In genomic region chr18:9673296-9674251, GRCh38 we compare ENCODE assay signal across 9 cellular contexts. TPM values are rescaled to one million over a fixed set of nuclear protein-coding genes. Genes with fewer than 3 reads are reported as not detected.
DNase-seq lines count a peak whose midpoint lies in the region; ATAC-seq, FAIRE-seq and TF ChIP-seq lines count a peak whose summit lies in the region.
"Had no signal": no experiment of that assay in that cellular context is flagged by ENCODE, and none has a peak within 500 bp of the region (broad histone marks: within the 10 kb centered on the region; RNA-seq: fewer than 3 reads in every experiment).

No MANE protein-coding gene starts in this region.

- peak; percentile 42 for DNase-seq in activated naive CD4-positive, alpha-beta T cell treated with anti-CD3 and anti-CD28 coated beads for 36 hours
- no peak for DNase-seq in activated naive CD4-positive, alpha-beta T cell (lab: John Stamatoyannopoulos, UW)
- DNase-seq in HT1080 (ENCODE audit: low read depth) (peak; percentile 74), SJSA1 (ENCODE audit: low read depth in 1 of 2, low spot score in 2 of 2) (peak; percentile 44 to 59), H1 (ENCODE audit: low read depth in 1 of 2, low spot score in 2 of 2) (no peak), mucosa of descending colon (peak in 2 of 3 donors; percentile 32 to 69), NCI-H187 treated with DMSO at 0.1 percent for 48 hours (lab: John Stamatoyannopoulos, UW) (no peak)
- DNase-seq: psoas muscle had no signal

- ATAC-seq in GM21619 (IDR thresholded peaks at IDR 0.05; ENCODE audit: unreplicated experiment) (peak; percentile 98), mucosa of descending colon (peak; percentile 99)

- no peaks in the 10 kb centered on the region for H3K9me3 Mint-ChIP-seq in activated naive CD4-positive, alpha-beta T cell treated with anti-CD3 and anti-CD28 coated beads for 36 hours

- peaks cover 7% of the 10 kb centered on the region for H3K27me3 Mint-ChIP-seq in activated naive CD4-positive, alpha-beta T cell treated with anti-CD3 and anti-CD28 coated beads for 36 hours (ENCODE audit: low read depth)

- no peak overlapping the region for H3K27ac Mint-ChIP-seq in activated naive CD4-positive, alpha-beta T cell treated with anti-CD3 and anti-CD28 coated beads for 36 hours

- H3K18ac ChIP-seq in H1 (ENCODE audit: extremely low read depth, low read length), result no peak overlapping the region

- peak overlapping the region; percentile 77 for H2BK120ac ChIP-seq in H1 (replicated peaks; ENCODE audit: low read depth, low read length)

- intact Hi-C loops in activated naive CD4-positive, alpha-beta T cell treated with anti-CD3 and anti-CD28 coated beads for 36 hours (cut with micrococcal nuclease), result loop anchor here (1.0 to 10.0 kb wide), 2 partner anchors 59 to 600 kb away; partner anchors contain the start of gene PPP4R1
- intact Hi-C loops in mucosa of descending colon (cut with DNase I, micrococcal nuclease), result no loop called here

- peaks cover 7% of the 10 kb centered on the region for H3K4me1 Mint-ChIP-seq in activated naive CD4-positive, alpha-beta T cell treated with anti-CD3 and anti-CD28 coated beads for 36 hours (ENCODE audit: low read depth)

- POLR2A ChIA-PET in H1 (lab: Charles Lee; ENCODE audit: partially characterized antibody), result interaction anchor here (0.5 kb wide), 1 partner anchor 1316 kb away, joined by 4 read pairs; no protein-coding TSS in a partner anchor

- no peak for FAIRE-seq in H1 (lab: Jason Lieb, UNC)

- no peak for TF ChIP-seq POLR2A in H1 (IDR thresholded peaks at IDR 0.05; ENCODE audit: control extremely low read depth in 1 of 2, low read depth in 2 of 2, low read length in 2 of 2)

- H3K27me3 ChIP-seq in SJSA1 (replicated peaks), result no peaks in the 10 kb centered on the region
- H3K27me3 ChIP-seq in H1 (replicated peaks in 1 of 4; ENCODE audit: control insufficient read depth in 3 of 4, extremely low read depth in 1 of 4, insufficient read depth in 3 of 4, low read length in 3 of 4), result no peaks in the 10 kb centered on the region

- H3K56ac ChIP-seq in H1 (replicated peaks; ENCODE audit: insufficient read length, low read depth, low read length), result no peak overlapping the region

- WGBS in H1 (ENCODE audit: extremely low coverage in 1 of 2, insufficient coverage in 1 of 2, insufficient read length in 1 of 2, insufficient replicate concordance in 2 of 2, low coverage in 1 of 2, low lambda C conversion rate in 2 of 2, missing lambda C conversion rate in 1 of 2), 2 experiments, result 73% methylated on average over 8 of the region's 8 CpGs; no CpG with 5 or more reads in 1 of the 2 experiments

- no peak overlapping the region for H3K4ac ChIP-seq in H1 (replicated peaks; ENCODE audit: insufficient read length, low read depth, low read length)

- no peak overlapping the region for H3K4me2 ChIP-seq in H1 (ENCODE audit: insufficient read depth in 1 of 2, low read depth in 2 of 2, low read length in 2 of 2)

- H3K9me3 ChIP-seq in SJSA1 (replicated peaks) (no peaks in the 10 kb centered on the region), H1 (ENCODE audit: insufficient read depth in 2 of 2, low read depth in 1 of 2, low read length in 1 of 2) (no peaks in the 10 kb centered on the region), mucosa of descending colon (no peaks in the 10 kb centered on the region)

- H3K36me3 ChIP-seq in SJSA1 (no peaks in the 10 kb centered on the region), H1 (ENCODE audit: control insufficient read depth in 2 of 4, insufficient read depth in 4 of 4, low read length in 3 of 4) (no peaks in the 10 kb centered on the region), mucosa of descending colon (ENCODE audit: low read depth) (no peaks in the 10 kb centered on the region)

- H2AK5ac ChIP-seq in H1 (ENCODE audit: low read depth, low read length), result no peak overlapping the region

- no peak for TF ChIP-seq EP300 in H1 (IDR thresholded peaks at IDR 0.05; ENCODE audit: borderline replicate concordance in 1 of 2, low read depth in 2 of 2, low read length in 2 of 2)

- peak; percentile 63 to 75 for TF ChIP-seq RAD21 in H1 (IDR thresholded peaks at IDR 0.05 in 1 of 2, conservative IDR thresholded peaks at IDR 0.05 in 1 of 2; ENCODE audit: low read depth in 2 of 2, low read length in 2 of 2)

- H3K4me1 ChIP-seq in SJSA1 (replicated peaks) (no peaks in the 10 kb centered on the region; the same call in 1 of the 2 replicates), H1 (replicated peaks in 1 of 4; ENCODE audit: control insufficient read depth in 3 of 4, insufficient read depth in 4 of 4, low read length in 3 of 4) (peaks cover 0 to 3% (median 0%) of the 10 kb centered on the region in 4 experiments; a peak in 1 of 7 replicates), mucosa of descending colon (ENCODE audit: low read depth) (no peaks in the 10 kb centered on the region)
- H3K4me1 ChIP-seq: psoas muscle had no signal

- H3K27ac ChIP-seq in SJSA1, result no peak overlapping the region
- no peak overlapping the region for H3K27ac ChIP-seq in H1 (ENCODE audit: low read depth, low read length)
- H3K27ac ChIP-seq: psoas muscle had no signal

- H3K4me3 Mint-ChIP-seq in activated naive CD4-positive, alpha-beta T cell treated with anti-CD3 and anti-CD28 coated beads for 36 hours, result no peak overlapping the region

- H3K14ac ChIP-seq in H1 (ENCODE audit: insufficient read length), result no peak overlapping the region

- CTCF ChIA-PET in activated naive CD4-positive, alpha-beta T cell treated with anti-CD3 and anti-CD28 coated beads for 36 hours (lab: Charles Lee), result interaction anchor here (0.7 to 1.0 kb wide), 2 partner anchors 62 to 340 kb away, joined by 3 to 4 read pairs; no protein-coding TSS in a partner anchor
- CTCF ChIA-PET in H1 (lab: Charles Lee; ENCODE audit: partially characterized antibody), result interaction anchor here (0.6 to 2.2 kb wide), 13 partner anchors 10 to 730 kb away, joined by 3 to 6 read pairs (median 4); no protein-coding TSS in a partner anchor

- no peak overlapping the region for H3K9ac ChIP-seq in H1 (replicated peaks in 1 of 4; ENCODE audit: extremely low read depth in 1 of 4, low read depth in 3 of 4, low read length in 3 of 4)

- H4K20me1 ChIP-seq in H1 (replicated peaks in 1 of 2; ENCODE audit: control insufficient read depth in 1 of 2, insufficient read depth in 2 of 2, low read length in 2 of 2), result no peaks in the 10 kb centered on the region

- H2BK12ac ChIP-seq in H1 (ENCODE audit: low read depth, low read length), result no peak overlapping the region

- no peak overlapping the region for H4K5ac ChIP-seq in H1 (ENCODE audit: insufficient read length, low read depth, low read length)

- no peaks in the 10 kb centered on the region for H3K36me3 Mint-ChIP-seq in activated naive CD4-positive, alpha-beta T cell treated with anti-CD3 and anti-CD28 coated beads for 36 hours (ENCODE audit: low read depth)

- no peak overlapping the region for H4K91ac ChIP-seq in H1 (replicated peaks; ENCODE audit: insufficient read length, low read length)

- no peaks in the 10 kb centered on the region for H3K23me2 ChIP-seq in H1 (ENCODE audit: low read depth, low read length)

- H2BK20ac ChIP-seq in H1 (ENCODE audit: low read length), result no peak overlapping the region

- no peak overlapping the region for H3K23ac ChIP-seq in H1 (ENCODE audit: insufficient read length)

- no peaks in the 10 kb centered on the region for H3K79me1 ChIP-seq in H1 (ENCODE audit: low read depth, low read length)

- no peak overlapping the region for H2BK5ac ChIP-seq in H1 (ENCODE audit: low read depth, low read length)

- no peak overlapping the region for H2BK15ac ChIP-seq in H1 (ENCODE audit: low read length)

- TF ChIP-seq CTCF in H1 (IDR thresholded peaks at IDR 0.05; ENCODE audit: control extremely low read depth in 1 of 3, insufficient read depth in 1 of 3, low read depth in 1 of 3, low read length in 3 of 3) (peak in 2 of 3 experiments; percentile 46 to 55; a peak in 2 of 4 replicates), mucosa of descending colon (IDR thresholded peaks at IDR 0.05) (no peak)

- H4K8ac ChIP-seq in H1 (ENCODE audit: extremely low read depth, insufficient read depth, low read length), result no peak overlapping the region

- H2AFZ ChIP-seq in H1 (ENCODE audit: low read length), result peak overlapping the region; percentile 91

- no peak overlapping the region for H3K4me3 ChIP-seq in SJSA1
- no peak overlapping the region for H3K4me3 ChIP-seq in H1 (ENCODE audit: extremely low read depth in 1 of 4, insufficient read depth in 2 of 4, low read depth in 3 of 4, low read length in 4 of 4)
- H3K4me3 ChIP-seq in mucosa of descending colon, result no peak overlapping the region
- H3K4me3 ChIP-seq: psoas muscle had no signal

- no peaks in the 10 kb centered on the region for H3K79me2 ChIP-seq in H1 (ENCODE audit: control insufficient read depth in 1 of 2, insufficient read depth in 2 of 2, low read length in 2 of 2)

RNA-seq across cellular contexts. Expression of gene RAB31, which starts 34.5 kb away (rescaled TPM):
- under 1 TPM; 0.38 to 0.89 TPM for total RNA-seq in activated naive CD4-positive, alpha-beta T cell treated with anti-CD3 and anti-CD28 coated beads for 36 hours
- total RNA-seq in HT1080 (2014; rRNA removed; shearing (Covaris generic)), result 48.0 and 82.2 TPM in 2 replicates
- polyA plus RNA-seq in HT1080 (2015; cell fraction: cytosol; rRNA removed), result 125 and 159 TPM in 2 replicates
- 36.0 and 44.3 TPM in 2 replicates for polyA plus RNA-seq in HT1080 (2015; cell fraction: nucleus; rRNA removed)
- total RNA-seq in SJSA1 (2014; rRNA removed; shearing (Covaris generic)), result 58.9 and 72.2 TPM in 2 replicates
- total RNA-seq in H1 (2021; fragmentation: NEBNext Ultra II Directional; extraction: Animal tissue kit (Norgen Biotek cat#: 25700)), result 39.3 and 40.9 TPM in 2 replicates
- 15.2 TPM in 2 replicates for polyA plus RNA-seq in H1 (2011; rRNA removed)
- polyA plus RNA-seq in H1 (2011; cell fraction: cytosol; rRNA removed), result 16.7 TPM
- polyA plus RNA-seq in H1 (2011; cell fraction: nucleus; rRNA removed), result 27.4 TPM
- polyA plus RNA-seq in H1 (2012, experiment 1 of 2), result 17.8 to 28.0 TPM (median 22.6 TPM) in 4 replicates
- 6.0 TPM for polyA plus RNA-seq in H1 (2012, experiment 2 of 2)
- 65.4 TPM for polyA plus RNA-seq in H1 (2013, experiment 1 of 2)
- polyA plus RNA-seq in H1 (2013, experiment 2 of 2), result 69.7 TPM
- 54.0 and 57.9 TPM in 2 replicates for polyA minus RNA-seq in H1 (2011; rRNA and poly(A)+ RNA removed)
- polyA minus RNA-seq in H1 (2011; cell fraction: cytosol; rRNA and poly(A)+ RNA removed), result 14.6 TPM
- polyA minus RNA-seq in H1 (2011; cell fraction: nucleus; rRNA and poly(A)+ RNA removed), result 33.4 TPM
- total RNA-seq in mucosa of descending colon, result 10 to 100 TPM; 12.8 to 58.5 (median 27.4) TPM

RNA-seq across cellular contexts. Expression of gene PPP4R1, which starts 59.2 kb away (rescaled TPM):
- 10 to 100 TPM; 23.0 to 23.6 TPM for total RNA-seq in activated naive CD4-positive, alpha-beta T cell treated with anti-CD3 and anti-CD28 coated beads for 36 hours
- 82.5 and 95.3 TPM in 2 replicates for total RNA-seq in HT1080 (2014; rRNA removed; shearing (Covaris generic))
- 48.9 and 55.2 TPM in 2 replicates for polyA plus RNA-seq in HT1080 (2015; cell fraction: cytosol; rRNA removed)
- polyA plus RNA-seq in HT1080 (2015; cell fraction: nucleus; rRNA removed), result 75.8 and 81.4 TPM in 2 replicates
- total RNA-seq in SJSA1 (2014; rRNA removed; shearing (Covaris generic)), result 118 and 130 TPM in 2 replicates
- 96.1 and 108 TPM in 2 replicates for total RNA-seq in H1 (2021; fragmentation: NEBNext Ultra II Directional; extraction: Animal tissue kit (Norgen Biotek cat#: 25700))
- 59.6 and 67.4 TPM in 2 replicates for polyA plus RNA-seq in H1 (2011; rRNA removed)
- 76.0 TPM for polyA plus RNA-seq in H1 (2011; cell fraction: cytosol; rRNA removed)
- polyA plus RNA-seq in H1 (2011; cell fraction: nucleus; rRNA removed), result 152 TPM
- 54.4 to 75.8 TPM (median 62.2 TPM) in 4 replicates for polyA plus RNA-seq in H1 (2012, experiment 1 of 2)
- polyA plus RNA-seq in H1 (2012, experiment 2 of 2), result 9.7 TPM
- 66.9 TPM for polyA plus RNA-seq in H1 (2013, experiment 1 of 2)
- 63.2 TPM for polyA plus RNA-seq in H1 (2013, experiment 2 of 2)
- 186 and 237 TPM in 2 replicates for polyA minus RNA-seq in H1 (2011; rRNA and poly(A)+ RNA removed)
- polyA minus RNA-seq in H1 (2011; cell fraction: cytosol; rRNA and poly(A)+ RNA removed), result 55.3 TPM
- 133 TPM for polyA minus RNA-seq in H1 (2011; cell fraction: nucleus; rRNA and poly(A)+ RNA removed)
- total RNA-seq in mucosa of descending colon, result 100 to 1,000 TPM in 1 of 3 donors, 10 to 100 TPM in 2; 79.6 to 109 (median 81.3) TPM

Comparison
In these comparisons a context has a peak if more than half of its experiments do, and no peak if none do; other contexts are left out.
1. DNase-seq: peak in activated naive CD4-positive, alpha-beta T cell treated with anti-CD3 and anti-CD28 coated beads for 36 hours (single experiment), HT1080 (single experiment), SJSA1 (2 of 2) and mucosa of descending colon (2 of 3); none in activated naive CD4-positive, alpha-beta T cell (0 of 4), H1 (0 of 2) and NCI-H187 treated with DMSO at 0.1 percent for 48 hours (single experiment).
2. RNA of gene RAB31, which starts 34.5 kb away (total RNA-seq): 48.0 to 82.2 TPM in HT1080, 58.9 to 72.2 TPM in SJSA1, 39.3 to 40.9 TPM in H1 and 12.8 to 58.5 TPM in mucosa of descending colon; 0.38 to 0.89 TPM in activated naive CD4-positive, alpha-beta T cell treated with anti-CD3 and anti-CD28 coated beads for 36 hours; every median in the first group is over 4 times any median in the second.